ENCODE assay signal across 1 cellular context in the genomic region with DNA sequence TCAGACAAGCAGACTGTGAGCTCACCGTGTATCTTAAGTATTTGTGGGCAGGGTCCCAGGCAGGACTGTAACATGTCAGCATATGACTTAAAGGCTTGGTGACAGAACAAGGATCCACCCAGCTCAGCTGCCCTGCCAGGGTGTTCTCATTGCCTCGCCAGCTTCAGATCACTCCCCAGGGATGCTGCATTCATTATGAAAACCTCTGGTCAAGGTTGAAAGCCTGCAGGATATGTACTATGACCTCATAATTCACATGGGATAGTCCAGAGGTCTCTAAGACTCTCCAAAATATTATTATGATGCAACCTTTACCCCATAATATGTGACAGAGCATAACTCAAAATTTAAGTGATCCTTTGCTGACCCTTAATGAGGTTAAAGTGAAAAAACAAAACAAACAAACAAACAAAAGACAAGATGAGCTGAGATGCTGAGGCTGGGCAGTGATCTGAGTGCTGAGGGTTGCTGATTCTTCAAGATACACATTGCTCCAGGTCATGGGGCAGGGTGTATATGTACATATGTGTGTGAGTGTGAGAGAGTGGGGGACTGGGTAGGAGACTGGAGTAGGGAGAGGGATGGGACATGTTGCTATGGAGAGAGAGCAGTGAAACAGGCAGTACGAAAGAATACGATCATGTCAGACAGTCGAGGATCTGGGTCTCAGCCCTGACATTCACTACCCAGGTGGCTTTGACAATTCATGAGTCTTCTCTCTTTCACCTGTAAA.
TF ChIP-seq lines count a peak whose summit lies in the region.

No MANE protein-coding gene starts in this region.

TF ChIP-seq in GM12878, 131 proteins besides CTCF, POLR2A, EP300 and RAD21 (continued from another document):
- TF ChIP-seq TCF3 (IDR thresholded peaks at IDR 0.05; ENCODE audit: borderline replicate concordance, insufficient read depth, low read depth, low read length) (no peak), ATF7 (IDR thresholded peaks at IDR 0.05; ENCODE audit: low read depth) (peak; percentile 91), FOXM1 (IDR thresholded peaks at IDR 0.05; ENCODE audit: low read depth, low read length) (peak; percentile 50; the same call in 1 of the 2 replicates), IKZF2 (IDR thresholded peaks at IDR 0.05) (peak in 1 of 2 experiments; percentile 43; a peak in 2 of 4 replicates), CREB1 (IDR thresholded peaks at IDR 0.05; ENCODE audit: low read depth) (peak; percentile 46; the same call in 1 of the 2 replicates), MTA3 (IDR thresholded peaks at IDR 0.05; ENCODE audit: borderline replicate concordance, low read length) (no peak), NR2F1 (conservative IDR thresholded peaks at IDR 0.05) (peak; percentile 11), KLF5 (IDR thresholded peaks at IDR 0.05; ENCODE audit: partially characterized antibody) (no peak), EED (IDR thresholded peaks at IDR 0.05; ENCODE audit: low read depth) (peak; percentile 66), CEBPB (IDR thresholded peaks at IDR 0.05; ENCODE audit: borderline replicate concordance in 1 of 2, low read depth in 2 of 2, low read length in 2 of 2) (peak in 1 of 2 experiments; percentile 15; a peak in 1 of 4 replicates), BCL11A (IDR thresholded peaks at IDR 0.05; ENCODE audit: low read depth, low read length) (peak; percentile 56), NFIC (IDR thresholded peaks at IDR 0.05; ENCODE audit: low read depth, low read length) (no peak), PAX5 (IDR thresholded peaks at IDR 0.05; ENCODE audit: borderline replicate concordance, low read depth, low read length) (peak; percentile 61), MEF2B (IDR thresholded peaks at IDR 0.05; ENCODE audit: partially characterized antibody, poor library complexity, severe bottlenecking) (peak; percentile 79)
- TF ChIP-seq, protein P1, sequence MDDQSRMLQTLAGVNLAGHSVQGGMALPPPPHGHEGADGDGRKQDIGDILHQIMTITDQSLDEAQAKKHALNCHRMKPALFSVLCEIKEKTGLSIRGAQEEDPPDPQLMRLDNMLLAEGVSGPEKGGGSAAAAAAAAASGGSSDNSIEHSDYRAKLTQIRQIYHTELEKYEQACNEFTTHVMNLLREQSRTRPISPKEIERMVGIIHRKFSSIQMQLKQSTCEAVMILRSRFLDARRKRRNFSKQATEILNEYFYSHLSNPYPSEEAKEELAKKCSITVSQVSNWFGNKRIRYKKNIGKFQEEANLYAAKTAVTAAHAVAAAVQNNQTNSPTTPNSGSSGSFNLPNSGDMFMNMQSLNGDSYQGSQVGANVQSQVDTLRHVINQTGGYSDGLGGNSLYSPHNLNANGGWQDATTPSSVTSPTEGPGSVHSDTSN (IDR thresholded peaks at IDR 0.05; ENCODE audit: insufficient replicate concordance, low read depth, low read length), result no peak
- TF ChIP-seq, protein P2, sequence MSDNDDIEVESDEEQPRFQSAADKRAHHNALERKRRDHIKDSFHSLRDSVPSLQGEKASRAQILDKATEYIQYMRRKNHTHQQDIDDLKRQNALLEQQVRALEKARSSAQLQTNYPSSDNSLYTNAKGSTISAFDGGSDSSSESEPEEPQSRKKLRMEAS (IDR thresholded peaks at IDR 0.05; ENCODE audit: low read depth, low read length), result no peak
- TF ChIP-seq, protein P3, sequence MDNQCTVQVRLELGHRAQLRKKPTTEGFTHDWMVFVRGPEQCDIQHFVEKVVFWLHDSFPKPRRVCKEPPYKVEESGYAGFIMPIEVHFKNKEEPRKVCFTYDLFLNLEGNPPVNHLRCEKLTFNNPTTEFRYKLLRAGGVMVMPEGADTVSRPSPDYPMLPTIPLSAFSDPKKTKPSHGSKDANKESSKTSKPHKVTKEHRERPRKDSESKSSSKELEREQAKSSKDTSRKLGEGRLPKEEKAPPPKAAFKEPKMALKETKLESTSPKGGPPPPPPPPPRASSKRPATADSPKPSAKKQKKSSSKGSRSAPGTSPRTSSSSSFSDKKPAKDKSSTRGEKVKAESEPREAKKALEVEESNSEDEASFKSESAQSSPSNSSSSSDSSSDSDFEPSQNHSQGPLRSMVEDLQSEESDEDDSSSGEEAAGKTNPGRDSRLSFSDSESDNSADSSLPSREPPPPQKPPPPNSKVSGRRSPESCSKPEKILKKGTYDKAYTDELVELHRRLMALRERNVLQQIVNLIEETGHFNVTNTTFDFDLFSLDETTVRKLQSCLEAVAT (IDR thresholded peaks at IDR 0.05), result no peak
